In genomic region chr6:119314894-119315272, GRCh38 we compare ENCODE assay signal across 10 cellular contexts. TPM values are rescaled to one million over a fixed set of nuclear protein-coding genes. Genes with fewer than 3 reads are reported as not detected.
DNase-seq lines count a peak whose midpoint lies in the region; ATAC-seq, FAIRE-seq and TF ChIP-seq lines count a peak whose summit lies in the region.
"Had no signal": no experiment of that assay in that cellular context is flagged by ENCODE, and none has a peak within 500 bp of the region (broad histone marks: within the 10 kb centered on the region; RNA-seq: fewer than 3 reads in every experiment).

No MANE protein-coding gene starts in this region.

- peaks cover 90% of the 10 kb centered on the region for H4K20me1 ChIP-seq in HepG2 (ENCODE audit: insufficient read depth, low read length)

- H2AFZ ChIP-seq in HepG2 (ENCODE audit: low read length) = no peak overlapping the region

- POLR2A ChIA-PET in HepG2 (lab: Yijun Ruan, JAX) = no interaction called here

- DNase-seq in HepG2 (ENCODE audit: low spot score) (no peak), HTR-8/SVneo (ENCODE audit: insufficient read length, low spot score) (no peak), foreskin melanocyte (no peak), adrenal gland (no peak)
- no peak for DNase-seq in stimulated activated CD4-positive, alpha-beta T cell treated with anti-CD3 and anti-CD28 coated beads, Interleukin-2, amount 100 ng/mL, for 48 hours
- DNase-seq: activated CD4-positive, CD25-positive, alpha-beta regulatory T cell treated with anti-CD3 and anti-CD28 coated beads, Interleukin-2, amount 50 U/mL, for 72 hours; heart right ventricle had no signal

- intact Hi-C loops in HepG2 (cut with micrococcal nuclease; ENCODE audit: unreplicated experiment) = no loop called here
- intact Hi-C loops in adrenal gland (cut with DNase I) = no loop called here

- FAIRE-seq in HepG2 (lab: Jason Lieb, UNC) = no peak
- no peak for FAIRE-seq in HTR-8/SVneo (lab: Jason Lieb, UNC)

- WGBS in HepG2 (ENCODE audit: low lambda C conversion rate) = 94% methylated on average over 5 of the region's 5 CpGs
- WGBS in adrenal gland, 4 donors = 64 to 77% (median 70%) methylated on average over 5 of the region's 5 CpGs

- H3K79me2 ChIP-seq in HepG2 (ENCODE audit: insufficient read depth, low read length) = peaks cover 100% of the 10 kb centered on the region

- H3K9me3 ChIP-seq in HepG2 (ENCODE audit: low read length) (no peaks in the 10 kb centered on the region), adrenal gland (replicated peaks in 1 of 3) (no peaks in the 10 kb centered on the region)
- H3K9me3 ChIP-seq: heart right ventricle had no signal

- TF ChIP-seq CTCF in HepG2 (CRISPR knock-in tag; IDR thresholded peaks at IDR 0.05) (no peak), adrenal gland (IDR thresholded peaks at IDR 0.05) (no peak)

- no peak for TF ChIP-seq RAD21 in HepG2 (CRISPR knock-in tag; IDR thresholded peaks at IDR 0.05)

- H3K9ac ChIP-seq in HepG2 (ENCODE audit: insufficient read depth, low read depth, low read length) = no peak overlapping the region

- CTCF ChIA-PET in HepG2 (lab: Yijun Ruan, JAX; ENCODE audit: low intra/inter-chr PET ratio, low total read pairs) = no interaction called here

- ATAC-seq in GM18502 (IDR thresholded peaks at IDR 0.05; ENCODE audit: poor library complexity, unreplicated experiment) (peak; percentile 63), GM21528 (IDR thresholded peaks at IDR 0.05; ENCODE audit: low FRiP score, unreplicated experiment) (peak; percentile 47), HG03565 (IDR thresholded peaks at IDR 0.05; ENCODE audit: unreplicated experiment) (peak; percentile 42), HepG2 (no peak)

- no peak overlapping the region for H3K4me2 ChIP-seq in HepG2 (ENCODE audit: low read depth, low read length)

- TF ChIP-seq EP300 in HepG2 (IDR thresholded peaks at IDR 0.05; ENCODE audit: low read depth in 2 of 2, low read length in 2 of 2) = no peak
- no peak for TF ChIP-seq EP300 in HepG2 (CRISPR knock-in tag; IDR thresholded peaks at IDR 0.05; ENCODE audit: borderline replicate concordance)

- no TSS peak for BruUV-seq in HepG2 (replicated peaks; lab: Mats Ljungman, UMichigan)

- peaks cover 72% of the 10 kb centered on the region for H3K4me1 ChIP-seq in HepG2 (ENCODE audit: insufficient read depth, low read length)
- H3K4me1 ChIP-seq in adrenal gland (replicated peaks in 1 of 2) = peaks cover 3 to 41% of the 10 kb centered on the region in 2 donors

- H3K4me3 ChIP-seq in HepG2 (replicated peaks in 1 of 3; ENCODE audit: insufficient read depth in 1 of 3, low read depth in 2 of 3, low read length in 3 of 3) = no peak overlapping the region
- no peak overlapping the region for H3K4me3 ChIP-seq in adrenal gland
- H3K4me3 ChIP-seq: heart right ventricle had no signal

- TF ChIP-seq POLR2A in HepG2 (IDR thresholded peaks at IDR 0.05; ENCODE audit: insufficient read depth in 1 of 2, low read depth in 2 of 2, low read length in 2 of 2) (no peak; a peak in 1 of 4 replicates), adrenal gland (IDR thresholded peaks at IDR 0.05) (no peak)

- H3K27ac ChIP-seq in HepG2 (ENCODE audit: extremely low read length, insufficient read depth, low read length) (no peak overlapping the region), adrenal gland (peak overlapping the region in 1 of 5 donors; percentile 32)

- H3K27me3 ChIP-seq in HepG2 (ENCODE audit: control insufficient read depth in 1 of 2, insufficient read depth in 2 of 2, low read length in 2 of 2) (no peaks in the 10 kb centered on the region), adrenal gland (no peaks in the 10 kb centered on the region)
- H3K27me3 ChIP-seq: heart right ventricle had no signal

- H3K36me3 ChIP-seq in HepG2 (replicated peaks in 1 of 2; ENCODE audit: control insufficient read depth in 1 of 2, insufficient read depth in 2 of 2, low read length in 2 of 2) (peaks cover 16 to 76% of the 10 kb centered on the region in 2 experiments), adrenal gland (replicated peaks in 1 of 2) (no peaks in the 10 kb centered on the region)

- in situ Hi-C loops in HepG2 (cut with HindIII; ENCODE audit: extremely low pct_ligation_motif_present, low pct_unique_long_range_greater_than_20kb) = no loop called here

TF ChIP-seq in HepG2, 621 proteins besides CTCF, POLR2A, EP300 and RAD21:
- no peak for TF ChIP-seq MLLT10 (CRISPR knock-in tag; IDR thresholded peaks at IDR 0.05)
- no peak for TF ChIP-seq ZNF530 (CRISPR knock-in tag; IDR thresholded peaks at IDR 0.05; ENCODE audit: low read depth)
- no peak for TF ChIP-seq ZBTB46 (CRISPR knock-in tag; IDR thresholded peaks at IDR 0.05; ENCODE audit: borderline replicate concordance)
- peak; percentile 13 for TF ChIP-seq RBM22 (optimal IDR thresholded peaks at IDR 0.05; ENCODE audit: low read length)
- 0 out of 2 replicates have a peak, but pooled peaks have one; percentile 0 for TF ChIP-seq POLR2G (IDR thresholded peaks at IDR 0.05; ENCODE audit: low read depth, low read length)
TF ChIP-seq in HepG2: peak in this region for 2.

RNA-seq across cellular contexts. Expression of gene MAN1A1, which starts 34.7 kb away (rescaled TPM):
- 98.7 and 156 TPM in 2 replicates for total RNA-seq in HepG2 (2016; rRNA removed; fragmentation: Illumina TruSeq; extraction: Trizol)
- 8.0 and 9.3 TPM in 2 replicates for total RNA-seq in HepG2 (2016; cell fraction: cytosol; rRNA removed; fragmentation: Illumina TruSeq; extraction: Trizol; ENCODE audit: low read depth)
- 92.1 and 154 TPM in 2 replicates for total RNA-seq in HepG2 (2016; cell fraction: insoluble cytoplasmic fraction; rRNA removed; fragmentation: Illumina TruSeq; extraction: Trizol)
- 35.4 and 40.1 TPM in 2 replicates for total RNA-seq in HepG2 (2016; cell fraction: membrane; rRNA removed; fragmentation: Illumina TruSeq; extraction: Trizol)
- 183 and 203 TPM in 2 replicates for total RNA-seq in HepG2 (2016; cell fraction: nucleus; rRNA removed; fragmentation: Illumina TruSeq; extraction: Trizol)
- 192 and 236 TPM in 2 replicates for polyA plus RNA-seq in HepG2 (2011; rRNA removed)
- polyA plus RNA-seq in HepG2 (2011; cell fraction: cytosol; rRNA removed) = 99.8 and 148 TPM in 2 replicates
- polyA plus RNA-seq in HepG2 (2011; cell fraction: nucleus; rRNA removed) = 62.7 and 77.6 TPM in 2 replicates
- polyA plus RNA-seq in HepG2 (2012) = 214 and 224 TPM in 2 replicates
- 6.6 and 6.7 TPM in 2 replicates for polyA plus RNA-seq in HepG2 (2016; cell fraction: cytosol; fragmentation: Illumina TruSeq; extraction: Trizol; ENCODE audit: low read depth)
- 106 and 111 TPM in 2 replicates for polyA plus RNA-seq in HepG2 (2016; cell fraction: insoluble cytoplasmic fraction; fragmentation: Illumina TruSeq; extraction: Trizol; ENCODE audit: low read depth)
- 19.3 and 22.4 TPM in 2 replicates for polyA plus RNA-seq in HepG2 (2016; cell fraction: membrane; fragmentation: Illumina TruSeq; extraction: Trizol; ENCODE audit: low read depth)
- 218 and 229 TPM in 2 replicates for polyA plus RNA-seq in HepG2 (2016; cell fraction: nucleus; fragmentation: Illumina TruSeq; extraction: Trizol; ENCODE audit: insufficient read depth, low read depth)
- polyA minus RNA-seq in HepG2 (2011; rRNA and poly(A)+ RNA removed; ENCODE audit: low replicate concordance) = 0.70 and 113 TPM in 2 replicates
- 203 TPM in 2 replicates for polyA minus RNA-seq in HepG2 (2011; cell fraction: cytosol; rRNA and poly(A)+ RNA removed)
- 222 and 223 TPM in 2 replicates for polyA minus RNA-seq in HepG2 (2011; cell fraction: nucleus; rRNA and poly(A)+ RNA removed)
- total RNA-seq in adrenal gland = 100 to 1,000 TPM in 7 of 8 donors, 10 to 100 TPM in 1; 84.4 to 178 (median 129) TPM
- polyA plus RNA-seq in adrenal gland = 10 to 100 TPM; 11.1 to 67.7 (median 20.8) TPM
